Comparison of ENCODE assay signal across 16 cellular contexts in the genomic region with DNA sequence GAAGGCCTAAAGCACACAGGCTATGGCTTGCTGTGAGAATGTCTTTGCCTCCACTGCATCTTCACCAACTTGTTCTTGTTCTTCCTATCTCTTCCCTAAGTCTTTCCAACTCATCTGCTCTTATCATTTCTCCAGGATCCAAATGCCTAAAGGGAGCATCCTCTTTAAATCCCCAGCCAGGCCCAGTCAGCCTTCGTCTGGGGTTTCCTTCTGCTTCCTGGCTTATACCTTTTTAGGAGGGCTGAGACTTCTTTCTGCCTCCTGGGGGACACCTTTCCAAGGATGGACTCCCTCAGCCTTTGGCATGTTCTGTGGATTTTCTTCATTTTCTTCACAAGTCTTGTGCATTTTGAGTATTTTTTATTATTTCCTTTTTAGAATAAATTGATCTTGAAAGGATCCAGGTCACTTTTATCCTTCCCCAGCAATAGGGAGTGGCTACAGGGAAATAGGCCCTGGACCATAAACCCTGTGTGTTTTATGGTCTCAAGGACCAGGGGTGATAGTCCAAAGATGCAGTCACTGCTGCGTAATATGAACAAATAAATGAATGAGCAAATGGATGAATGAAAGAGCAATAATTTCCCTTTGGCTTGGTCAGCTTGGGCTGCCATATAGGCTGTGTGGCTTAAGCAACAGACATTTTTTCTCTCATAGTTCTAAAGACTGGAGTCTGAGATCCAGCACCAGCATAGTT.
DNase-seq lines count a peak whose midpoint lies in the region; ATAC-seq and TF ChIP-seq lines count a peak whose summit lies in the region.
"Had no signal": no experiment of that assay in that cellular context is flagged by ENCODE, and none has a peak within 500 bp of the region (broad histone marks: within the 10 kb centered on the region; RNA-seq: fewer than 3 reads in every experiment).

No MANE protein-coding gene starts in this region.

- TF ChIP-seq CTCF in colonic mucosa (IDR thresholded peaks at IDR 0.05) (no peak), neural crest cell (conservative IDR thresholded peaks at IDR 0.05) (no peak), transverse colon (IDR thresholded peaks at IDR 0.05) (no peak)

- no peaks in the 10 kb centered on the region for H3K27me3 Mint-ChIP-seq in neural crest cell (ENCODE audit: low read depth)
- H3K27me3 Mint-ChIP-seq: CD4-positive, CD25-positive, alpha-beta regulatory T cell; CD8-positive, alpha-beta memory T cell; IgD-negative memory B cell had no signal

- H3K4me3 ChIP-seq in colonic mucosa (no peak overlapping the region), transverse colon (no peak overlapping the region)
- H3K4me3 ChIP-seq: GM23248 had no signal

- H3K4me1 Mint-ChIP-seq in neural crest cell: peaks cover 63% of the 10 kb centered on the region
- H3K4me1 Mint-ChIP-seq: CD4-positive, CD25-positive, alpha-beta regulatory T cell; CD8-positive, alpha-beta memory T cell had no signal

- peak overlapping the region; percentile 79 for H3K4me3 Mint-ChIP-seq in neural crest cell
- H3K4me3 Mint-ChIP-seq: CD4-positive, CD25-positive, alpha-beta regulatory T cell; CD8-positive, alpha-beta memory T cell; IgD-negative memory B cell had no signal

- H3K9ac ChIP-seq in colonic mucosa (ENCODE audit: low read depth in 2 of 2, low read length in 2 of 2): no peak overlapping the region
- H3K9ac ChIP-seq: GM23248 had no signal

- TF ChIP-seq EP300 in transverse colon (IDR thresholded peaks at IDR 0.05; ENCODE audit: low read depth): no peak

- H3K9me3 ChIP-seq in colonic mucosa: no peaks in the 10 kb centered on the region
- no peaks in the 10 kb centered on the region for H3K9me3 ChIP-seq in transverse colon
- H3K9me3 ChIP-seq: BE2C had no signal

- H3K9me3 Mint-ChIP-seq in neural crest cell: no peaks in the 10 kb centered on the region
- H3K9me3 Mint-ChIP-seq: CD4-positive, CD25-positive, alpha-beta regulatory T cell; IgD-negative memory B cell had no signal

- H3K4me1 ChIP-seq in colonic mucosa: no peaks in the 10 kb centered on the region
- peaks cover 0 to 20% (median 8%) of the 10 kb centered on the region in 4 donors for H3K4me1 ChIP-seq in transverse colon
- H3K4me1 ChIP-seq: BE2C had no signal

- peak overlapping the region; percentile 97 for H3K27ac Mint-ChIP-seq in neural crest cell (ENCODE audit: unreplicated experiment)
- H3K27ac Mint-ChIP-seq: CD8-positive, alpha-beta memory T cell; IgD-negative memory B cell had no signal

- H3K27ac ChIP-seq in colonic mucosa: peak overlapping the region; percentile 24
- peak overlapping the region in 3 of 4 donors; percentile 38 to 48 (median 39) for H3K27ac ChIP-seq in transverse colon
- H3K27ac ChIP-seq: GM23248 had no signal

- peak; percentile 99 for ATAC-seq in left colon
- ATAC-seq in HG02840 (IDR thresholded peaks at IDR 0.05; ENCODE audit: low FRiP score, unreplicated experiment): no peak
- no peak for ATAC-seq in HG03354 (IDR thresholded peaks at IDR 0.05; ENCODE audit: poor library complexity, severe bottlenecking, unreplicated experiment)

- intact Hi-C loops in colonic mucosa (cut with DNase I) (no loop called here), left colon (cut with DNase I, micrococcal nuclease) (no loop called here), transverse colon (cut with DNase I; ENCODE audit: low total_unique reads) (no loop called here)

- peak; percentile 56 for DNase-seq in colonic mucosa
- peak in 1 of 2 donors; percentile 48 for DNase-seq in left colon
- no peak for DNase-seq in neural crest cell (ENCODE audit: low read depth, low spot score)
- peak; percentile 29 for DNase-seq in transverse colon
- no peak for DNase-seq in NAMALWA (ENCODE audit: low spot score)
- DNase-seq: ACHN; BE2C; C1 segment of cervical spinal cord; CD4-positive, CD25-positive, alpha-beta regulatory T cell; CD8-positive, alpha-beta memory T cell; COR-L47; GM23248; HCEC 1CT had no signal

- in situ Hi-C loops in transverse colon (cut with MboI; ENCODE audit: low pct_ligation_motif_present in 1 of 4, low pct_unique_long_range_greater_than_20kb in 1 of 4, low sequenced_read_pairs in 3 of 4): no loop called here

- no peak for TF ChIP-seq POLR2A in transverse colon (IDR thresholded peaks at IDR 0.05)

- no peaks in the 10 kb centered on the region for H3K36me3 Mint-ChIP-seq in neural crest cell (ENCODE audit: low read depth)
- H3K36me3 Mint-ChIP-seq: CD4-positive, CD25-positive, alpha-beta regulatory T cell; IgD-negative memory B cell had no signal

- 51 to 67% methylated on average over 1 to 2 of the region's 2 CpGs for WGBS in transverse colon (ENCODE audit: low coverage in 1 of 2), 2 donors

- H3K36me3 ChIP-seq in colonic mucosa (no peaks in the 10 kb centered on the region), transverse colon (no peaks in the 10 kb centered on the region)
- H3K36me3 ChIP-seq: BE2C had no signal

- no peaks in the 10 kb centered on the region for H3K27me3 ChIP-seq in colonic mucosa
- no peaks in the 10 kb centered on the region for H3K27me3 ChIP-seq in transverse colon
- H3K27me3 ChIP-seq: BE2C had no signal

Comparison
In these comparisons a context has a peak if more than half of its experiments do, and no peak if none do; other contexts are left out.
1. DNase-seq: peak in colonic mucosa (single experiment) and transverse colon (single experiment); none in neural crest cell (single experiment) and NAMALWA (single experiment).